In genomic region chr11:396511-396947, GRCh38 we compare ENCODE assay signal across 8 cellular contexts. TPM values are rescaled to one million over a fixed set of nuclear protein-coding genes. Genes with fewer than 3 reads are reported as not detected.
DNase-seq lines count a peak whose midpoint lies in the region; ATAC-seq and TF ChIP-seq lines count a peak whose summit lies in the region.

No MANE protein-coding gene starts in this region.

- no peaks in the 10 kb centered on the region for H3K36me3 Mint-ChIP-seq in activated naive CD8-positive, alpha-beta T cell treated with anti-CD3 and anti-CD28 coated beads, Interleukin-2, amount 50 U/mL, for 24 hours (ENCODE audit: low read depth)

- no peak overlapping the region for H3K27ac Mint-ChIP-seq in activated naive CD8-positive, alpha-beta T cell treated with anti-CD3 and anti-CD28 coated beads, Interleukin-2, amount 50 U/mL, for 24 hours

- H3K4me1 Mint-ChIP-seq in activated naive CD8-positive, alpha-beta T cell treated with anti-CD3 and anti-CD28 coated beads, Interleukin-2, amount 50 U/mL, for 24 hours, result no peaks in the 10 kb centered on the region

- no peaks in the 10 kb centered on the region for H3K36me3 ChIP-seq in GM06990 (ENCODE audit: control insufficient read depth, insufficient read depth, low read length)

- H3K4me3 Mint-ChIP-seq in activated naive CD8-positive, alpha-beta T cell treated with anti-CD3 and anti-CD28 coated beads, Interleukin-2, amount 50 U/mL, for 24 hours, result no peak overlapping the region

- no peak for DNase-seq in GM06990 (ENCODE audit: extremely low read depth, insufficient read length)
- no peak for DNase-seq in activated naive CD8-positive, alpha-beta T cell treated with anti-CD3 and anti-CD28 coated beads, Interleukin-2, amount 50 U/mL, for 24 hours
- no peak for DNase-seq in left lobe of liver (ENCODE audit: low spot score)
- no peak for DNase-seq in stimulated activated naive CD4-positive, alpha-beta T cell treated with Interleukin-2 at 50 U/mL for 16 hours (lab: John Stamatoyannopoulos, UW)
- DNase-seq in stimulated activated CD4-positive, alpha-beta T cell treated with anti-CD3 and anti-CD28 coated beads, Interleukin-12 subunit alpha, Interleukin-12 subunit beta, amount 100 ng/mL, for 4 hours, result no peak
- no peak for DNase-seq in germinal center (ENCODE audit: low spot score)

- no peaks in the 10 kb centered on the region for H3K9me3 Mint-ChIP-seq in activated naive CD8-positive, alpha-beta T cell treated with anti-CD3 and anti-CD28 coated beads, Interleukin-2, amount 50 U/mL, for 24 hours

- H3K27me3 ChIP-seq in GM06990 (replicated peaks; ENCODE audit: control insufficient read depth, insufficient read depth, low read length), result no peaks in the 10 kb centered on the region

- H3K4me3 ChIP-seq in GM06990 (replicated peaks; ENCODE audit: low read depth, low read length), result peak overlapping the region; percentile 14

- ATAC-seq in HG03354 (IDR thresholded peaks at IDR 0.05; ENCODE audit: poor library complexity, severe bottlenecking, unreplicated experiment) (peak; percentile 30), left lobe of liver (peak; percentile 50), GM18511 (IDR thresholded peaks at IDR 0.05; ENCODE audit: unreplicated experiment) (no peak)
- peak; percentile 16 for ATAC-seq in activated naive CD8-positive, alpha-beta T cell treated with anti-CD3 and anti-CD28 coated beads, Interleukin-2, amount 50 U/mL, for 24 hours

- TF ChIP-seq CTCF in GM06990 (IDR thresholded peaks at IDR 0.05; ENCODE audit: insufficient read depth, low read length, poor library complexity, severe bottlenecking), result peak; percentile 24

- H3K27me3 Mint-ChIP-seq in activated naive CD8-positive, alpha-beta T cell treated with anti-CD3 and anti-CD28 coated beads, Interleukin-2, amount 50 U/mL, for 24 hours, result no peaks in the 10 kb centered on the region

RNA-seq across cellular contexts. Expression of gene PKP3, which starts 2.5 kb away (rescaled TPM):
- 1.2 TPM for total RNA-seq in left lobe of liver

RNA-seq across cellular contexts. Expression of gene SIGIRR, which starts 18.3 kb away (rescaled TPM):
- 96.2 TPM for total RNA-seq in left lobe of liver

RNA-seq across cellular contexts. Expression of gene B4GALNT4, which starts 27.2 kb away (rescaled TPM):
- total RNA-seq in left lobe of liver, result 0.28 TPM

RNA-seq across cellular contexts. Expression of gene ANO9, which starts 45.3 kb away (rescaled TPM):
- 0.83 TPM for total RNA-seq in left lobe of liver

RNA-seq across cellular contexts. Expression of gene PTDSS2, which starts 53.5 kb away (rescaled TPM):
- total RNA-seq in left lobe of liver, result 10.2 TPM
